ENCODE assay signal across 15 cellular contexts in genomic region chr4:4670869-4671268, GRCh38.
DNase-seq lines count a peak whose midpoint lies in the region; FAIRE-seq and TF ChIP-seq lines count a peak whose summit lies in the region.
"Had no signal": no experiment of that assay in that cellular context is flagged by ENCODE, and none has a peak within 500 bp of the region (broad histone marks: within the 10 kb centered on the region; RNA-seq: fewer than 3 reads in every experiment).

No MANE protein-coding gene starts in this region.

- H3K27ac Mint-ChIP-seq in MCF 10A (ENCODE audit: low read depth, unreplicated experiment) (no peak overlapping the region), Caco-2 (ENCODE audit: unreplicated experiment) (no peak overlapping the region)

- H3K9me3 ChIP-seq in breast epithelium, result no peaks in the 10 kb centered on the region
- no peaks in the 10 kb centered on the region for H3K9me3 ChIP-seq in H1 (ENCODE audit: insufficient read depth in 2 of 2, low read depth in 1 of 2, low read length in 1 of 2)
- H3K9me3 ChIP-seq in colonic mucosa, result no peaks in the 10 kb centered on the region
- no peaks in the 10 kb centered on the region for H3K9me3 ChIP-seq in Caco-2
- H3K9me3 ChIP-seq: SK-N-SH had no signal

- H3K4me1 Mint-ChIP-seq in MCF 10A (ENCODE audit: insufficient read depth, unreplicated experiment), result no peaks in the 10 kb centered on the region
- peaks cover 52% of the 10 kb centered on the region for H3K4me1 Mint-ChIP-seq in Caco-2 (ENCODE audit: low read depth, unreplicated experiment)

- H2BK5ac ChIP-seq in H1 (ENCODE audit: low read depth, low read length), result no peak overlapping the region

- H3K4me3 Mint-ChIP-seq in MCF 10A (ENCODE audit: unreplicated experiment) (no peak overlapping the region), Caco-2 (ENCODE audit: unreplicated experiment) (no peak overlapping the region)

- H3K79me2 ChIP-seq in H1 (ENCODE audit: control insufficient read depth in 1 of 2, insufficient read depth in 2 of 2, low read length in 2 of 2), result no peaks in the 10 kb centered on the region

- H4K91ac ChIP-seq in H1 (replicated peaks; ENCODE audit: insufficient read length, low read length), result no peak overlapping the region

- no peak overlapping the region for H4K5ac ChIP-seq in H1 (ENCODE audit: insufficient read length, low read depth, low read length)

- no peak overlapping the region for H3K18ac ChIP-seq in H1 (ENCODE audit: extremely low read depth, low read length)

- no peaks in the 10 kb centered on the region for H3K27me3 Mint-ChIP-seq in MCF 10A (ENCODE audit: insufficient read depth, unreplicated experiment)
- no peaks in the 10 kb centered on the region for H3K27me3 Mint-ChIP-seq in Caco-2 (ENCODE audit: insufficient read depth, unreplicated experiment)

- no TSS peak for BruUV-seq in MCF 10A (replicated peaks; lab: Mats Ljungman, UMichigan)
- no TSS peak for BruUV-seq in Caco-2 (replicated peaks; lab: Mats Ljungman, UMichigan)

- H3K9me3 Mint-ChIP-seq in MCF 10A (ENCODE audit: unreplicated experiment) (no peaks in the 10 kb centered on the region), Caco-2 (ENCODE audit: unreplicated experiment) (peaks cover 10% of the 10 kb centered on the region)

- no peak for TF ChIP-seq CTCF in MCF 10A (IDR thresholded peaks at IDR 0.05; ENCODE audit: unreplicated experiment)
- TF ChIP-seq CTCF in breast epithelium (IDR thresholded peaks at IDR 0.05), result no peak
- no peak for TF ChIP-seq CTCF in H1 (IDR thresholded peaks at IDR 0.05; ENCODE audit: control extremely low read depth in 1 of 3, insufficient read depth in 1 of 3, low read depth in 1 of 3, low read length in 3 of 3)
- TF ChIP-seq CTCF in colonic mucosa (IDR thresholded peaks at IDR 0.05), result no peak
- no peak for TF ChIP-seq CTCF in Caco-2 (IDR thresholded peaks at IDR 0.05; ENCODE audit: insufficient read depth in 1 of 2, low read depth in 1 of 2, low read length in 1 of 2, severe bottlenecking in 1 of 2, unreplicated experiment in 1 of 2)

- DNase-seq in MCF 10A (ENCODE audit: unreplicated experiment), result peak; percentile 32
- DNase-seq in breast epithelium (ENCODE audit: low spot score in 2 of 2), result no peak
- peak; percentile 17 for DNase-seq in LHCN-M2 (ENCODE audit: low read depth)
- no peak for DNase-seq in H1 (ENCODE audit: low read depth in 1 of 2, low spot score in 2 of 2)
- no peak for DNase-seq in colonic mucosa
- no peak for DNase-seq in mucosa of gallbladder (ENCODE audit: low spot score)
- no peak for DNase-seq in Caco-2
- DNase-seq in kidney tubule cell (ENCODE audit: low spot score), result no peak
- DNase-seq: COR-L47, GM23248, NCI-H1105, NCI-H1694 treated with DMSO at 0.1 percent for 48 hours, PC-9, SK-N-SH had no signal

- no peak overlapping the region for H2BK120ac ChIP-seq in H1 (replicated peaks; ENCODE audit: low read depth, low read length)

- no peak overlapping the region for H2BK20ac ChIP-seq in H1 (ENCODE audit: low read length)

- H3K4me1 ChIP-seq in breast epithelium (no peaks in the 10 kb centered on the region), H1 (replicated peaks in 1 of 4; ENCODE audit: control insufficient read depth in 3 of 4, insufficient read depth in 4 of 4, low read length in 3 of 4) (peaks cover 10 to 19% (median 14%) of the 10 kb centered on the region in 4 experiments), colonic mucosa (no peaks in the 10 kb centered on the region), Caco-2 (peaks cover 74% of the 10 kb centered on the region)

- peaks cover 7% of the 10 kb centered on the region; the same call in 1 of the 2 replicates for H3K23me2 ChIP-seq in H1 (ENCODE audit: low read depth, low read length)

- H3K4me3 ChIP-seq in breast epithelium, result no peak overlapping the region
- H3K4me3 ChIP-seq in H1 (ENCODE audit: extremely low read depth in 1 of 4, insufficient read depth in 2 of 4, low read depth in 3 of 4, low read length in 4 of 4), result no peak overlapping the region
- H3K4me3 ChIP-seq in colonic mucosa, result no peak overlapping the region
- no peak overlapping the region for H3K4me3 ChIP-seq in Caco-2 (ENCODE audit: low read depth, low read length)
- H3K4me3 ChIP-seq: GM23248, PC-9 had no signal

- no peak overlapping the region for H3K23ac ChIP-seq in H1 (ENCODE audit: insufficient read length)

- no peak for FAIRE-seq in H1 (lab: Jason Lieb, UNC)

- H4K8ac ChIP-seq in H1 (ENCODE audit: extremely low read depth, insufficient read depth, low read length), result no peak overlapping the region

- no peak for TF ChIP-seq POLR2A in breast epithelium (IDR thresholded peaks at IDR 0.05)
- no peak for TF ChIP-seq POLR2A in H1 (IDR thresholded peaks at IDR 0.05; ENCODE audit: control extremely low read depth in 1 of 2, low read depth in 2 of 2, low read length in 2 of 2)

- TF ChIP-seq EP300 in H1 (IDR thresholded peaks at IDR 0.05; ENCODE audit: borderline replicate concordance in 1 of 2, low read depth in 2 of 2, low read length in 2 of 2), result no peak

- POLR2A ChIA-PET in MCF 10A (lab: Yijun Ruan, JAX) (interaction anchor here (1.7 kb wide), 1 partner anchor 129 kb away, joined by 7 read pairs; the partner anchor contains the start of gene STX18), H1 (lab: Charles Lee; ENCODE audit: partially characterized antibody) (interaction anchor here (2.2 kb wide), 1 partner anchor 182 kb away, joined by 5 read pairs; no protein-coding TSS in a partner anchor), Caco-2 (lab: Charles Lee) (no interaction called here)

- intact Hi-C loops in MCF 10A (cut with micrococcal nuclease), result no loop called here
- intact Hi-C loops in breast epithelium (cut with DNase I; ENCODE audit: low total_unique reads), result no loop called here
- intact Hi-C loops in colonic mucosa (cut with DNase I), result no loop called here
- intact Hi-C loops in Caco-2 (cut with micrococcal nuclease; ENCODE audit: unreplicated experiment), result no loop called here

- no peak overlapping the region for H3K14ac ChIP-seq in H1 (ENCODE audit: insufficient read length)

- peak overlapping the region; percentile 22; the same call in 1 of the 2 replicates for H2BK12ac ChIP-seq in H1 (ENCODE audit: low read depth, low read length)

- no peak for TF ChIP-seq RAD21 in H1 (IDR thresholded peaks at IDR 0.05 in 1 of 2, conservative IDR thresholded peaks at IDR 0.05 in 1 of 2; ENCODE audit: low read depth in 2 of 2, low read length in 2 of 2)

- H3K36me3 ChIP-seq in breast epithelium, result no peaks in the 10 kb centered on the region
- no peaks in the 10 kb centered on the region for H3K36me3 ChIP-seq in H1 (ENCODE audit: control insufficient read depth in 2 of 4, insufficient read depth in 4 of 4, low read length in 3 of 4)
- no peaks in the 10 kb centered on the region for H3K36me3 ChIP-seq in colonic mucosa
- no peaks in the 10 kb centered on the region for H3K36me3 ChIP-seq in Caco-2 (ENCODE audit: control insufficient read depth, insufficient read depth, low read length)

- H3K4ac ChIP-seq in H1 (replicated peaks; ENCODE audit: insufficient read length, low read depth, low read length), result no peak overlapping the region

- peaks cover 0 to 2% of the 10 kb centered on the region in 2 experiments for H4K20me1 ChIP-seq in H1 (replicated peaks in 1 of 2; ENCODE audit: control insufficient read depth in 1 of 2, insufficient read depth in 2 of 2, low read length in 2 of 2)

- H3K9ac ChIP-seq in H1 (replicated peaks in 1 of 4; ENCODE audit: extremely low read depth in 1 of 4, low read depth in 3 of 4, low read length in 3 of 4), result no peak overlapping the region
- H3K9ac ChIP-seq in colonic mucosa (ENCODE audit: low read depth in 2 of 2, low read length in 2 of 2), result no peak overlapping the region
- H3K9ac ChIP-seq: GM23248, SK-N-SH had no signal

- 63% methylated on average over 5 of the region's 5 CpGs; no CpG with 5 or more reads in 1 of the 2 experiments for WGBS in H1 (ENCODE audit: extremely low coverage in 1 of 2, insufficient coverage in 1 of 2, insufficient read length in 1 of 2, insufficient replicate concordance in 2 of 2, low coverage in 1 of 2, low lambda C conversion rate in 2 of 2, missing lambda C conversion rate in 1 of 2), 2 experiments

- H3K27me3 ChIP-seq in breast epithelium (no peaks in the 10 kb centered on the region), H1 (replicated peaks in 1 of 4; ENCODE audit: control insufficient read depth in 3 of 4, extremely low read depth in 1 of 4, insufficient read depth in 3 of 4, low read length in 3 of 4) (no peaks in the 10 kb centered on the region; a peak in 2 of 7 replicates), colonic mucosa (no peaks in the 10 kb centered on the region), Caco-2 (replicated peaks; ENCODE audit: control insufficient read depth, insufficient read depth, low read length) (no peaks in the 10 kb centered on the region)

- H3K79me1 ChIP-seq in H1 (ENCODE audit: low read depth, low read length), result no peaks in the 10 kb centered on the region

- H3K36me3 Mint-ChIP-seq in MCF 10A (ENCODE audit: insufficient read depth, unreplicated experiment), result no peaks in the 10 kb centered on the region
- H3K36me3 Mint-ChIP-seq in Caco-2 (ENCODE audit: insufficient read depth, unreplicated experiment), result peaks cover 6% of the 10 kb centered on the region

- H3K56ac ChIP-seq in H1 (replicated peaks; ENCODE audit: insufficient read length, low read depth, low read length), result no peak overlapping the region

- H3K27ac ChIP-seq in breast epithelium (no peak overlapping the region), H1 (ENCODE audit: low read depth, low read length) (no peak overlapping the region), colonic mucosa (no peak overlapping the region)
- H3K27ac ChIP-seq: C4-2B, GM23248, PC-9 had no signal

- no peak overlapping the region for H2BK15ac ChIP-seq in H1 (ENCODE audit: low read length)

- CTCF ChIA-PET in MCF 10A (lab: Yijun Ruan, JAX) (no interaction called here), H1 (lab: Charles Lee; ENCODE audit: partially characterized antibody) (interaction anchor here (0.7 to 1.2 kb wide), 4 partner anchors 14 to 201 kb away, joined by 3 to 4 read pairs (median 3); no protein-coding TSS in a partner anchor), Caco-2 (lab: Charles Lee) (no interaction called here)

- H2AK5ac ChIP-seq in H1 (ENCODE audit: low read depth, low read length), result no peak overlapping the region

- no peak overlapping the region for H3K4me2 ChIP-seq in H1 (ENCODE audit: insufficient read depth in 1 of 2, low read depth in 2 of 2, low read length in 2 of 2)
- H3K4me2 ChIP-seq: PC-9, SK-N-SH had no signal

- H2AFZ ChIP-seq in H1 (ENCODE audit: low read length), result no peak overlapping the region
- H2AFZ ChIP-seq: GM23248, PC-9 had no signal

TF ChIP-seq in H1, 55 proteins besides CTCF, POLR2A, EP300 and RAD21 (continues in another document):
- TF ChIP-seq HDAC2 (IDR thresholded peaks at IDR 0.05; ENCODE audit: borderline replicate concordance in 1 of 2, low read depth in 2 of 2, low read length in 2 of 2) (no peak), RNF2 (IDR thresholded peaks at IDR 0.05; ENCODE audit: borderline replicate concordance, low read depth, low read length, missing control alignments, poor library complexity, severe bottlenecking) (no peak), E2F6 (IDR thresholded peaks at IDR 0.05) (no peak)

Comparison
In these comparisons a context has a peak if more than half of its experiments do, and no peak if none do; other contexts are left out.
1. DNase-seq: peak in MCF 10A (single experiment) and LHCN-M2 (single experiment); none in breast epithelium (0 of 2), H1 (0 of 2), colonic mucosa (single experiment), mucosa of gallbladder (single experiment), Caco-2 (0 of 2) and kidney tubule cell (single experiment).